In genomic region chr12:31053944-31054343, GRCh38 we compare ENCODE assay signal across 1 cellular context.
TF ChIP-seq lines count a peak whose summit lies in the region.

No MANE protein-coding gene starts in this region.

TF ChIP-seq in GM12878, 131 proteins besides CTCF, POLR2A, EP300 and RAD21:
- peak; percentile 12; the same call in 1 of the 2 replicates for TF ChIP-seq SMC3 (IDR thresholded peaks at IDR 0.05; ENCODE audit: borderline replicate concordance, low read length)
